ENCODE assay signal across 8 cellular contexts in genomic region chr2:128232965-128233789, GRCh38.
DNase-seq lines count a peak whose midpoint lies in the region; ATAC-seq, FAIRE-seq and TF ChIP-seq lines count a peak whose summit lies in the region.

No MANE protein-coding gene starts in this region.

- RAD21 ChIA-PET in HCT116 (lab: Charles Lee; ENCODE audit: low non-redundant PET in 1 of 2, low total read pairs in 2 of 2, uncharacterized antibody in 2 of 2, unreplicated experiment in 2 of 2), result no interaction called here

- H3K9me2 ChIP-seq in HCT116 (ENCODE audit: insufficient read depth) (no peaks in the 10 kb centered on the region), MM.1S (replicated peaks; ENCODE audit: insufficient read depth, low read length) (no peaks in the 10 kb centered on the region)

- peak; percentile 69 for TF ChIP-seq RAD21 in HCT116 (IDR thresholded peaks at IDR 0.05; ENCODE audit: low read depth)

- TF ChIP-seq POLR2A in HCT116 (IDR thresholded peaks at IDR 0.05; ENCODE audit: borderline replicate concordance, extremely low read depth, insufficient read depth, insufficient read length) (no peak), thyroid gland (IDR thresholded peaks at IDR 0.05) (peak in 1 of 2 donors; percentile 31)

- H2AFZ ChIP-seq in HCT116 (ENCODE audit: low read depth, low read length, poor library complexity, severe bottlenecking) (peak overlapping the region; percentile 24), MM.1S (ENCODE audit: low read length) (peak overlapping the region; percentile 100)

- no peak overlapping the region for H3K9ac ChIP-seq in HCT116 (ENCODE audit: low read length)
- H3K9ac ChIP-seq in MM.1S (ENCODE audit: low read length), result peak overlapping the region; percentile 68

- no peak for FAIRE-seq in pancreas (lab: Jason Lieb, UNC)

- no peaks in the 10 kb centered on the region for H3K79me2 ChIP-seq in HCT116 (ENCODE audit: insufficient read depth, low read length)
- no peaks in the 10 kb centered on the region for H3K79me2 ChIP-seq in MM.1S (ENCODE audit: low read length)

- no peaks in the 10 kb centered on the region for H3F3A ChIP-seq in MM.1S (ENCODE audit: insufficient read depth, low read length)

- POLR2A ChIA-PET in HCT116 (lab: Charles Lee), result no interaction called here

- intact Hi-C loops in HCT116 (cut with micrococcal nuclease), result loop anchor here (1.0 kb wide), 1 partner anchor 170 kb away; no protein-coding TSS in a partner anchor
- intact Hi-C loops in pancreas (cut with DNase I), result no loop called here
- intact Hi-C loops in thyroid gland (cut with DNase I), result no loop called here

- H4K20me1 ChIP-seq in HCT116 (ENCODE audit: insufficient read depth), result no peaks in the 10 kb centered on the region
- no peaks in the 10 kb centered on the region for H4K20me1 ChIP-seq in MM.1S (ENCODE audit: insufficient read depth, low read length)

- peak; percentile 98 for TF ChIP-seq CTCF in GM06990 (IDR thresholded peaks at IDR 0.05; ENCODE audit: insufficient read depth, low read length, poor library complexity, severe bottlenecking)
- TF ChIP-seq CTCF in HCT116 (IDR thresholded peaks at IDR 0.05 in 2 of 3, conservative IDR thresholded peaks at IDR 0.05 in 1 of 3; ENCODE audit: borderline replicate concordance in 1 of 3, insufficient read depth in 1 of 3, low read depth in 2 of 3, low read length in 2 of 3), result peak; percentile 65 to 85 (median 74)
- peak; percentile 85 for TF ChIP-seq CTCF in MM.1S (IDR thresholded peaks at IDR 0.05; ENCODE audit: low read length)
- peak; percentile 90 for TF ChIP-seq CTCF in cardiac muscle cell (IDR thresholded peaks at IDR 0.05; ENCODE audit: low read depth, low read length)
- peak; percentile 78 to 91 (median 84) for TF ChIP-seq CTCF in pancreas (IDR thresholded peaks at IDR 0.05)
- TF ChIP-seq CTCF in thyroid gland (IDR thresholded peaks at IDR 0.05), result peak; percentile 51 to 95 (median 77)

- H3K27ac ChIP-seq in HCT116 (ENCODE audit: low read depth, low read length) (no peak overlapping the region), MM.1S (ENCODE audit: low read length) (no peak overlapping the region), cardiac muscle cell (no peak overlapping the region), pancreas (peak overlapping the region; percentile 4 to 74 (median 50)), thyroid gland (peak overlapping the region in 1 of 3 donors; percentile 50)

- no peaks in the 10 kb centered on the region for H3K9me3 ChIP-seq in HCT116 (ENCODE audit: control insufficient read depth in 1 of 2, insufficient read depth in 1 of 2, low read depth in 1 of 2, low read length in 2 of 2)
- H3K9me3 ChIP-seq in MM.1S (replicated peaks; ENCODE audit: insufficient read depth, low read length), result no peaks in the 10 kb centered on the region
- no peaks in the 10 kb centered on the region for H3K9me3 ChIP-seq in cardiac muscle cell (ENCODE audit: low read depth)
- H3K9me3 ChIP-seq in pancreas, result no peaks in the 10 kb centered on the region
- no peaks in the 10 kb centered on the region for H3K9me3 ChIP-seq in thyroid gland

- CTCF ChIA-PET in HCT116 (lab: Charles Lee), result interaction anchor here (1.1 to 2.5 kb wide), 2 partner anchors 17 to 170 kb away, joined by 3 to 9 read pairs; no protein-coding TSS in a partner anchor

- ATAC-seq in HCT116, result peak; percentile 99
- ATAC-seq in pancreas, result peak; percentile 98 to 100 (median 99)

- WGBS in pancreas, 2 donors, result 0% methylated on average over 60 to 84 of the region's 84 CpGs
- WGBS in thyroid gland, 2 donors, result 0 to 1% methylated on average over 3 to 27 of the region's 84 CpGs

- peak overlapping the region; percentile 35 for H3K4me2 ChIP-seq in HCT116 (ENCODE audit: low read length)
- H3K4me2 ChIP-seq in MM.1S (ENCODE audit: low read depth, low read length), result peak overlapping the region; percentile 80

- H3K4me3 ChIP-seq in GM06990 (replicated peaks; ENCODE audit: low read depth, low read length) (peak overlapping the region; percentile 71), HCT116 (replicated peaks in 1 of 2; ENCODE audit: low read depth in 1 of 2, low read length in 2 of 2) (no peak overlapping the region), MM.1S (ENCODE audit: low read length) (peak overlapping the region; percentile 77), cardiac muscle cell (peak overlapping the region; percentile 50), pancreas (peak overlapping the region; percentile 42 to 74 (median 56)), thyroid gland (replicated peaks in 1 of 3) (peak overlapping the region; percentile 46 to 74 (median 47))

- H3K4me1 ChIP-seq in HCT116 (ENCODE audit: control insufficient read depth in 1 of 2, insufficient read depth in 2 of 2, low read length in 2 of 2) (peaks cover 3 to 9% of the 10 kb centered on the region in 2 experiments; a peak in 3 of 4 replicates), MM.1S (ENCODE audit: low read length) (no peaks in the 10 kb centered on the region), cardiac muscle cell (ENCODE audit: low read depth) (no peaks in the 10 kb centered on the region), pancreas (peaks cover 0 to 3% (median 0%) of the 10 kb centered on the region in 3 donors), thyroid gland (peaks cover 0 to 9% of the 10 kb centered on the region in 2 donors)

- H3K27me3 ChIP-seq in GM06990 (replicated peaks; ENCODE audit: control insufficient read depth, insufficient read depth, low read length) (no peaks in the 10 kb centered on the region; the same call in 1 of the 2 replicates), HCT116 (ENCODE audit: insufficient read depth, low read length) (no peaks in the 10 kb centered on the region), MM.1S (replicated peaks; ENCODE audit: insufficient read depth, low read length) (no peaks in the 10 kb centered on the region), cardiac muscle cell (peaks cover 12% of the 10 kb centered on the region), pancreas (no peaks in the 10 kb centered on the region), thyroid gland (no peaks in the 10 kb centered on the region)

- BruUV-seq in HCT116 (replicated peaks; lab: Mats Ljungman, UMichigan), result no TSS peak

- no peaks in the 10 kb centered on the region for H3K36me3 ChIP-seq in GM06990 (ENCODE audit: control insufficient read depth, insufficient read depth, low read length)
- H3K36me3 ChIP-seq in HCT116 (ENCODE audit: control insufficient read depth in 1 of 2, insufficient read depth in 2 of 2, low read length in 2 of 2), result no peaks in the 10 kb centered on the region
- H3K36me3 ChIP-seq in MM.1S (replicated peaks; ENCODE audit: insufficient read depth, low read length), result no peaks in the 10 kb centered on the region
- no peaks in the 10 kb centered on the region for H3K36me3 ChIP-seq in cardiac muscle cell
- H3K36me3 ChIP-seq in pancreas, result no peaks in the 10 kb centered on the region
- no peaks in the 10 kb centered on the region for H3K36me3 ChIP-seq in thyroid gland

- DNase-seq in GM06990 (ENCODE audit: extremely low read depth, insufficient read length), result peak; percentile 87
- DNase-seq in HCT116 (ENCODE audit: low read depth, low spot score), result peak; percentile 46
- DNase-seq in MM.1S, result peak; percentile 81
- peak; percentile 83 for DNase-seq in SKM-1 treated with dmso at 0.1 percent for 144 hours (lab: John Stamatoyannopoulos, UW; ENCODE audit: unreplicated experiment)
- peak; percentile 68 for DNase-seq in activated naive CD8-positive, alpha-beta T cell treated with anti-CD3 and anti-CD28 coated beads, Interleukin-2, amount 50 U/mL, for 16 hours (ENCODE audit: low read depth, low spot score)
- peak; percentile 73 to 91 for DNase-seq in cardiac muscle cell (ENCODE audit: low read depth in 1 of 2, low spot score in 1 of 2)
- peak; percentile 84 to 98 (median 91) for DNase-seq in pancreas
- DNase-seq in thyroid gland, result peak; percentile 81 to 89

TF ChIP-seq in HCT116, 20 proteins besides CTCF, POLR2A, EP300 and RAD21 (continues in another document):
- TF ChIP-seq CEBPB (IDR thresholded peaks at IDR 0.05; ENCODE audit: low read depth) (no peak), SIN3A (IDR thresholded peaks at IDR 0.05; ENCODE audit: low read depth) (no peak), YY1 (IDR thresholded peaks at IDR 0.05; ENCODE audit: extremely low read depth, insufficient replicate concordance, low read depth, low read length) (no peak), SP1 (IDR thresholded peaks at IDR 0.05; ENCODE audit: low read depth) (no peak), ELF1 (IDR thresholded peaks at IDR 0.05; ENCODE audit: borderline replicate concordance, low read depth) (no peak), ATF3 (IDR thresholded peaks at IDR 0.05) (no peak), CBX3 (IDR thresholded peaks at IDR 0.05; ENCODE audit: low read depth) (no peak), ZFX (IDR thresholded peaks at IDR 0.05) (no peak), ZBTB33 (IDR thresholded peaks at IDR 0.05; ENCODE audit: extremely low read depth, insufficient replicate concordance, low read length) (no peak), JUND (IDR thresholded peaks at IDR 0.05) (no peak), SRF (IDR thresholded peaks at IDR 0.05; ENCODE audit: low read depth) (no peak), EZH2 (IDR thresholded peaks at IDR 0.05) (no peak), MAX (IDR thresholded peaks at IDR 0.05) (no peak), EZH2phosphoT487 (IDR thresholded peaks at IDR 0.05; ENCODE audit: borderline replicate concordance) (no peak), ZNF274 (IDR thresholded peaks at IDR 0.05; ENCODE audit: low read depth, low read length) (no peak), POLR2AphosphoS5 (IDR thresholded peaks at IDR 0.05; ENCODE audit: low read depth, low read length) (no peak)

Comparison
In these comparisons a context has a peak if more than half of its experiments do, and no peak if none do; other contexts are left out.
1. H3K4me3 ChIP-seq: peak in GM06990 (single experiment), MM.1S (single experiment), cardiac muscle cell (single experiment), pancreas (4 of 4) and thyroid gland (3 of 3); none in HCT116 (0 of 2).
2. H3K27ac ChIP-seq: peak in pancreas (4 of 4); none in HCT116 (single experiment), MM.1S (single experiment) and cardiac muscle cell (single experiment).
3. Peak in every context shown above with its lines, with median percentiles within 50 percentile points of each other: DNase-seq and CTCF ChIP-seq.